In genomic region chr11:114400222-114400973, GRCh38 we compare ENCODE assay signal across 8 cellular contexts. TPM values are rescaled to one million over a fixed set of nuclear protein-coding genes. Genes with fewer than 3 reads are reported as not detected.
A peak's percentile ranks its signal among the peaks of the same experiment; 100 is the strongest.
DNase-seq lines count a peak whose midpoint lies in the region; TF ChIP-seq lines count a peak whose summit lies in the region.

C11orf71 (minus strand) TSS chr11:114400511; CDS start chr11:114400331, 180 bp downstream.
RBM7 (plus strand) TSS chr11:114400666; CDS start chr11:114400672, 6 bp downstream.

- peaks cover 18% of the 10 kb centered on the region for H3K36me3 Mint-ChIP-seq in activated naive CD4-positive, alpha-beta T cell treated with anti-CD3 and anti-CD28 coated beads, Interleukin-2, amount 50 U/mL, for 24 hours

- peak within 1 kb of the TSS; percentile 90 for H3K27ac ChIP-seq in temporal lobe (ENCODE audit: low read depth, low read length)

- H3K4me3 Mint-ChIP-seq in activated naive CD4-positive, alpha-beta T cell treated with anti-CD3 and anti-CD28 coated beads, Interleukin-2, amount 50 U/mL, for 24 hours: peak within 1 kb of the TSS; percentile 97

- H3K4me1 Mint-ChIP-seq in activated naive CD4-positive, alpha-beta T cell treated with anti-CD3 and anti-CD28 coated beads, Interleukin-2, amount 50 U/mL, for 24 hours: peaks cover 69% of the 10 kb centered on the region

- H3K27me3 ChIP-seq in GM06990 (replicated peaks; ENCODE audit: control insufficient read depth, insufficient read depth, low read length): no peaks in the 10 kb centered on the region

- TF ChIP-seq CTCF in GM06990 (IDR thresholded peaks at IDR 0.05; ENCODE audit: insufficient read depth, low read length, poor library complexity, severe bottlenecking): peak; percentile 21
- no peak for TF ChIP-seq CTCF in HFF-Myc (IDR thresholded peaks at IDR 0.05; ENCODE audit: low read depth, low read length, missing control alignments)

- peak within 1 kb of the TSS; percentile 99 for H3K27ac Mint-ChIP-seq in activated naive CD4-positive, alpha-beta T cell treated with anti-CD3 and anti-CD28 coated beads, Interleukin-2, amount 50 U/mL, for 24 hours

- H3K4me3 ChIP-seq in GM06990 (replicated peaks; ENCODE audit: low read depth, low read length) (peak within 1 kb of the TSS; percentile 99), HFF-Myc (replicated peaks; ENCODE audit: low read depth, low read length) (peak within 1 kb of the TSS; percentile 93)

- H3K9me3 Mint-ChIP-seq in activated naive CD4-positive, alpha-beta T cell treated with anti-CD3 and anti-CD28 coated beads, Interleukin-2, amount 50 U/mL, for 24 hours: no peaks in the 10 kb centered on the region

- H3K27me3 Mint-ChIP-seq in activated naive CD4-positive, alpha-beta T cell treated with anti-CD3 and anti-CD28 coated beads, Interleukin-2, amount 50 U/mL, for 24 hours: no peaks in the 10 kb centered on the region

- H3K36me3 ChIP-seq in GM06990 (ENCODE audit: control insufficient read depth, insufficient read depth, low read length): no peaks in the 10 kb centered on the region

- DNase-seq in GM06990 (ENCODE audit: extremely low read depth, insufficient read length) (peak; percentile 98), HFF-Myc (ENCODE audit: extremely low read depth, low read depth) (peak; percentile 95), NAMALWA (ENCODE audit: low spot score) (peak; percentile 98), SK-N-DZ (ENCODE audit: low spot score) (peak; percentile 92), glomerular endothelial cell (ENCODE audit: extremely low read depth, low read depth, low spot score) (peak; percentile 89), occipital lobe (lab: John Stamatoyannopoulos, UW) (peak; percentile 91)

RNA-seq across cellular contexts. Expression of gene C11orf71, which starts in this region (rescaled TPM):
- 5.2 and 6.8 TPM in 2 replicates for polyA plus RNA-seq in SK-N-DZ (2014; cell fraction: cytosol; rRNA removed)
- 5.9 and 7.1 TPM in 2 replicates for polyA plus RNA-seq in SK-N-DZ (2014; cell fraction: nucleus; rRNA removed)
- total RNA-seq in glomerular endothelial cell (3.5 and 7.1 TPM in 2 replicates), occipital lobe (14.7 TPM), temporal lobe (7.9 TPM)

RNA-seq across cellular contexts. Expression of gene RBM7, which starts in this region (rescaled TPM):
- 9.0 and 9.8 TPM in 2 replicates for polyA plus RNA-seq in SK-N-DZ (2014; cell fraction: cytosol; rRNA removed)
- 4.3 and 4.5 TPM in 2 replicates for polyA plus RNA-seq in SK-N-DZ (2014; cell fraction: nucleus; rRNA removed)
- total RNA-seq in glomerular endothelial cell (18.2 and 33.8 TPM in 2 replicates), occipital lobe (28.9 TPM), temporal lobe (19.9 TPM)

Comparison
In these comparisons a context has a peak if more than half of its experiments do, and no peak if none do; other contexts are left out.
1. Peak in every context shown above with its lines: DNase-seq, H3K4me3 ChIP-seq and H3K27ac ChIP-seq.